In genomic region chr1:68232354-68233148, GRCh38 we compare ENCODE assay signal across 8 cellular contexts. TPM values are rescaled to one million over a fixed set of nuclear protein-coding genes. Genes with fewer than 3 reads are reported as not detected.
A peak's percentile ranks its signal among the peaks of the same experiment; 100 is the strongest.
DNase-seq lines count a peak whose midpoint lies in the region; ATAC-seq, FAIRE-seq and TF ChIP-seq lines count a peak whose summit lies in the region.

WLS (minus strand) TSS chr1:68232523; CDS start chr1:68232299, 224 bp downstream.

- H3F3A ChIP-seq in neural cell (ENCODE audit: insufficient read depth, low read length, poor library complexity, severe bottlenecking): no peaks in the 10 kb centered on the region

- H3K9me3 Mint-ChIP-seq in WTC11: no peaks in the 10 kb centered on the region

- peak within 1 kb of the TSS; percentile 52 for H3K4me2 ChIP-seq in neural cell (ENCODE audit: low read length)

- POLR2A ChIA-PET in WTC11 (lab: Charles Lee): interaction anchor here (0.7 kb wide), 1 partner anchor 59 kb away, joined by 3 read pairs; no protein-coding TSS in a partner anchor

- FAIRE-seq in frontal cortex (lab: Jason Lieb, UNC): no peak

- peak within 1 kb of the TSS; percentile 82 for H3K4me3 Mint-ChIP-seq in WTC11

- peaks cover 29% of the 10 kb centered on the region for H3K4me1 Mint-ChIP-seq in WTC11

- DNase-seq in COR-L47 (lab: John Stamatoyannopoulos, UW) (peak; percentile 24), M059J (ENCODE audit: low read depth) (peak; percentile 81), WTC11 (ENCODE audit: low spot score) (peak; percentile 79), frontal cortex (ENCODE audit: low spot score in 2 of 2) (peak; percentile 68)

- H3K36me3 Mint-ChIP-seq in WTC11: no peaks in the 10 kb centered on the region

- peak within 1 kb of the TSS; percentile 63 for H3K4me3 ChIP-seq in neural cell (ENCODE audit: low read length)

- peak within 1 kb of the TSS; percentile 12 for H3K9ac ChIP-seq in neural cell (ENCODE audit: low read length)

- H3K27me3 Mint-ChIP-seq in WTC11 (ENCODE audit: low read depth): peaks cover 98% of the 10 kb centered on the region

- no peaks in the 10 kb centered on the region for H3K79me2 ChIP-seq in neural cell (replicated peaks; ENCODE audit: insufficient read depth, low read length)

- H2AFZ ChIP-seq in neural cell (ENCODE audit: low read depth, low read length): no peak within 1 kb of the TSS

- no peaks in the 10 kb centered on the region for H3K36me3 ChIP-seq in neural cell (ENCODE audit: insufficient read depth, low read length)

- no peaks in the 10 kb centered on the region for H4K20me1 ChIP-seq in neural cell (ENCODE audit: insufficient read depth)

- peaks cover 86% of the 10 kb centered on the region for H3K27me3 ChIP-seq in neural cell (ENCODE audit: insufficient read depth, low read depth, low read length)

- TF ChIP-seq RAD21 in neural cell (conservative IDR thresholded peaks at IDR 0.05): no peak

- no peak for TF ChIP-seq CTCF in WTC11 (IDR thresholded peaks at IDR 0.05)
- TF ChIP-seq CTCF in neural cell (IDR thresholded peaks at IDR 0.05; ENCODE audit: poor library complexity, severe bottlenecking): no peak

- no peak within 1 kb of the TSS for H3K27ac Mint-ChIP-seq in WTC11

- H3K27ac ChIP-seq in neural cell (ENCODE audit: low read length): no peak within 1 kb of the TSS

- TF ChIP-seq EP300 in neural cell (conservative IDR thresholded peaks at IDR 0.05; ENCODE audit: poor library complexity, severe bottlenecking): no peak

- no peaks in the 10 kb centered on the region for H3K9me3 ChIP-seq in neural cell (ENCODE audit: low read length)

- ATAC-seq in WTC11 (peak; percentile 76), GM21390 (IDR thresholded peaks at IDR 0.05; ENCODE audit: unreplicated experiment) (no peak), HG02970 (IDR thresholded peaks at IDR 0.05; ENCODE audit: low FRiP score, unreplicated experiment) (no peak), HG03196 (IDR thresholded peaks at IDR 0.05; ENCODE audit: unreplicated experiment) (no peak)

- no peaks in the 10 kb centered on the region for H3K9me2 ChIP-seq in neural cell (ENCODE audit: insufficient read depth, low read length)

- CTCF ChIA-PET in WTC11 (lab: Charles Lee): interaction anchor here (0.7 to 2.5 kb wide), 9 partner anchors 10 to 113 kb away, joined by 3 to 20 read pairs (median 7); no protein-coding TSS in a partner anchor

TF ChIP-seq in WTC11, 78 proteins besides CTCF, POLR2A, EP300 and RAD21 (continues in another document):
- TF ChIP-seq JUN (CRISPR knock-in tag; IDR thresholded peaks at IDR 0.05) (no peak), TCF7 (CRISPR knock-in tag; IDR thresholded peaks at IDR 0.05; ENCODE audit: low read depth) (no peak), USF1 (CRISPR knock-in tag; IDR thresholded peaks at IDR 0.05) (peak; percentile 88), EMX1 (CRISPR knock-in tag; IDR thresholded peaks at IDR 0.05) (no peak), CBFB (CRISPR knock-in tag; IDR thresholded peaks at IDR 0.05; ENCODE audit: low read depth) (no peak), KAT7 (CRISPR knock-in tag; IDR thresholded peaks at IDR 0.05; ENCODE audit: borderline replicate concordance) (peak; percentile 53; the same call in 1 of the 2 replicates), ZNF425 (CRISPR knock-in tag; conservative IDR thresholded peaks at IDR 0.05) (no peak)

TF ChIP-seq in neural cell, 6 proteins besides CTCF, POLR2A, EP300 and RAD21:
- TF ChIP-seq TAF1 (IDR thresholded peaks at IDR 0.05; ENCODE audit: low read depth): no peak
- TF ChIP-seq REST (IDR thresholded peaks at IDR 0.05; ENCODE audit: borderline replicate concordance): no peak
- TF ChIP-seq EZH2 (IDR thresholded peaks at IDR 0.05; ENCODE audit: borderline replicate concordance, insufficient read depth, low read length, poor library complexity, severe bottlenecking): peak; percentile 83
TF ChIP-seq in neural cell: peak in this region for 1.

RNA-seq across cellular contexts. Expression of gene WLS, which starts in this region (rescaled TPM):
- total RNA-seq in M059J (2014; rRNA removed; shearing (Covaris generic)): 43.9 and 47.3 TPM in 2 replicates
- total RNA-seq in WTC11 (2021) (4.5 to 5.7 TPM (median 5.3 TPM) in 3 replicates), frontal cortex (28.1 TPM)
- 4.2 and 8.8 TPM in 2 replicates for polyA plus RNA-seq in neural cell
- 5.3 and 5.6 TPM in 2 replicates for polyA minus RNA-seq in neural cell

Comparison
In these comparisons a context has a peak if more than half of its experiments do, and no peak if none do; other contexts are left out.
1. DNase-seq: peak in every context shown above with its lines; median percentile 81 in M059J; 79 in WTC11; 68 in frontal cortex; 24 in COR-L47.